18 cellular contexts compared by ENCODE assay signal in the genomic region with DNA sequence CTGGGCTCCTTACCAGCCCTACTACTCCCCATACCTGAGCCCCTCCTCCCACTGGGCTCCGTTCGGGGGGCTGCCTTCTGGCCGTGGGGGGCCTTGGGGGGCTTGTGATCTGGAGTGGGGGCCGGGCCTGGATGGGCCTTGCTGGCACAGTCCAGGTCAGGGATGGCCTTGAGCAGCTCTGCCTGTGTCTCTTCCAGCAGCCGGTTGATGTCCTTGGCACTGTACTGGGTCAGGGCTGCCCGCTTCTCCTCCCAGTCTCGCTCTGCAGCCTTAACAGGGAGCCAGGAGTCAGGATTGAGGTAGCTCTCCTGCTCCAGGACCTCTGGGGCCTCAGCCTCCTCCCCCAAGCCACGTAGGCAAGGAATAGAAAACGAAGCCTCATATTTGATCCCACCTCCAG. TPM values are rescaled to one million over a fixed set of nuclear protein-coding genes. Genes with fewer than 3 reads are reported as not detected.
"Had no signal": no experiment of that assay in that cellular context is flagged by ENCODE, and none has a peak within 500 bp of the region (broad histone marks: within the 10 kb centered on the region; RNA-seq: fewer than 3 reads in every experiment).

No MANE protein-coding gene starts in this region.

- H3K9me3 ChIP-seq: gastrocnemius medialis, mucosa of descending colon, prostate gland, right lobe of liver, spleen, thoracic aorta had no signal

- FAIRE-seq: urothelium cell line had no signal

- ATAC-seq: gastrocnemius medialis; mucosa of descending colon; natural killer cell; stimulated activated memory B cell treated with anti-CD40 and anti-IgM and Interleukin-4, amounts not matched to agents 10 μg/mL and 1 μg/mL and 100 μg/mL, for 72 hours had no signal

- H3K4me3 ChIP-seq: coronary artery, gastrocnemius medialis, hepatocyte, mucosa of descending colon, neural progenitor cell, prostate gland, right lobe of liver, spleen, thoracic aorta had no signal

- DNase-seq: effector CD8-positive, alpha-beta T cell; gastrocnemius medialis; glutamatergic neuron; mucosa of descending colon; natural killer cell; right lobe of liver; spleen; stimulated activated CD4-positive, alpha-beta T cell treated with anti-CD3 and anti-CD28 coated beads, Interleukin-15, amount 100 ng/mL, for 24 hours; stimulated activated CD4-positive, alpha-beta T cell treated with anti-CD3 and anti-CD28 coated beads, Interleukin-1b, Interleukin-23, amount 100 ng/mL, for 48 hours; stimulated activated CD4-positive, alpha-beta T cell treated with anti-CD3 and anti-CD28 coated beads, Interleukin-4, amount 100 ng/mL, for 24 hours had no signal

- H3K27me3 ChIP-seq: hepatocyte, neural progenitor cell, right lobe of liver had no signal

- H3K4me1 ChIP-seq: neural progenitor cell, prostate gland, right lobe of liver, spleen had no signal

- H3K27ac ChIP-seq: gastrocnemius medialis, hepatocyte, neural progenitor cell, parathyroid adenoma, prostate gland, right lobe of liver, spleen, thoracic aorta had no signal

- H3K36me3 ChIP-seq: gastrocnemius medialis, neural progenitor cell, prostate gland, right lobe of liver, spleen, thoracic aorta had no signal

RNA-seq across cellular contexts. Expression of a gene that starts 54.6 kb away (rescaled TPM):
- total RNA-seq: thoracic aorta had no signal
